Comparison of ENCODE assay signal across 1 cellular context in the genomic region with DNA sequence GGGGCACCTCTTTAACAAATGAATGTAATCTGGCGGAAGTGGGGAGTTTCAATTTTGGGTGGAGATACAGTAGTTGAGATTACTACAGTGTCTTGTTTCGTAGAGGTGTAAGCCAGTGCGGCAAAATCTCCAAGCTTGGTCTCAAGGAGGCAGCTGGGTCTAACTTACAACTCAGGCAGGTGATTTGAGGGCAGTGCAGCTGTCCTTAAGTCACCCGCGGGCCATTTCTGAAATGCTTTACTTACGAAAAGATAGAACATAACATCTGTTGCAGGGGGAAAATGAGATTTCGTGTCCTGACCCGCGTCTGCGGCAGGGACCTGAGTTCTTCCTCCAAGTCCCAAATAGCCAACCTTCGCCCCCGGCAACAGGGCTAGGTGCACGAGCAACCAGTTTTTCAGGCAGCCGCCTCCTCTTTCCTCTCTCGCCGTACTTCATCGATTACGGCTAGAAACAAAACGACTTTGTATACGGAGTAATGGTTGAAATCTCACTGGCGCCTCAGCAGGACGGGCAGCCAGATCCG.
TF ChIP-seq lines count a peak whose summit lies in the region.

No MANE protein-coding gene starts in this region.

TF ChIP-seq in HepG2, 621 proteins besides CTCF, POLR2A, EP300 and RAD21 (continues in another document):
- 0 out of 2 replicates have a peak, but pooled peaks have one; percentile 38 for TF ChIP-seq ZNF572 (CRISPR knock-in tag; IDR thresholded peaks at IDR 0.05)
- no peak for TF ChIP-seq IKZF1 (IDR thresholded peaks at IDR 0.05)
- TF ChIP-seq ELF4 (CRISPR knock-in tag; IDR thresholded peaks at IDR 0.05; ENCODE audit: borderline replicate concordance), result 0 out of 2 replicates have a peak, but pooled peaks have one; percentile 52
- TF ChIP-seq, protein P1, sequence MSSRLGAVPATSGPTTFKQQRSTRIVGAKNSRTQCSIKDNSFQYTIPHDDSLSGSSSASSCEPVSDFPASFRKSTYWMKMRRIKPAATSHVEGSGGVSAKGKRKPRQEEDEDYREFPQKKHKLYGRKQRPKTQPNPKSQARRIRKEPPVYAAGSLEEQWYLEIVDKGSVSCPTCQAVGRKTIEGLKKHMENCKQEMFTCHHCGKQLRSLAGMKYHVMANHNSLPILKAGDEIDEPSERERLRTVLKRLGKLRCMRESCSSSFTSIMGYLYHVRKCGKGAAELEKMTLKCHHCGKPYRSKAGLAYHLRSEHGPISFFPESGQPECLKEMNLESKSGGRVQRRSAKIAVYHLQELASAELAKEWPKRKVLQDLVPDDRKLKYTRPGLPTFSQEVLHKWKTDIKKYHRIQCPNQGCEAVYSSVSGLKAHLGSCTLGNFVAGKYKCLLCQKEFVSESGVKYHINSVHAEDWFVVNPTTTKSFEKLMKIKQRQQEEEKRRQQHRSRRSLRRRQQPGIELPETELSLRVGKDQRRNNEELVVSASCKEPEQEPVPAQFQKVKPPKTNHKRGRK (CRISPR knock-in tag; IDR thresholded peaks at IDR 0.05), result 0 out of 2 replicates have a peak, but pooled peaks have one; percentile 9
- TF ChIP-seq YEATS4 (CRISPR knock-in tag; IDR thresholded peaks at IDR 0.05; ENCODE audit: borderline replicate concordance), result no peak
- no peak for TF ChIP-seq ZNF589 (CRISPR knock-in tag; conservative IDR thresholded peaks at IDR 0.05)
- TF ChIP-seq GATA4 (IDR thresholded peaks at IDR 0.05; ENCODE audit: borderline replicate concordance, low read depth), result no peak
- TF ChIP-seq ZNF672 (CRISPR knock-in tag; IDR thresholded peaks at IDR 0.05), result no peak
- TF ChIP-seq KAT2B (IDR thresholded peaks at IDR 0.05; ENCODE audit: borderline replicate concordance, low read depth, low read length), result no peak
- no peak for TF ChIP-seq SMARCC2 (IDR thresholded peaks at IDR 0.05)
- 0 out of 2 replicates have a peak, but pooled peaks have one; percentile 15 for TF ChIP-seq ZNF552 (CRISPR knock-in tag; IDR thresholded peaks at IDR 0.05; ENCODE audit: borderline replicate concordance)
- no peak for TF ChIP-seq ZNF234 (CRISPR knock-in tag; conservative IDR thresholded peaks at IDR 0.05)
- no peak for TF ChIP-seq KDM3A (CRISPR knock-in tag; IDR thresholded peaks at IDR 0.05; ENCODE audit: low read depth)
- TF ChIP-seq ZFP1 (CRISPR knock-in tag; IDR thresholded peaks at IDR 0.05), result no peak
- TF ChIP-seq ZNF607 (CRISPR knock-in tag; IDR thresholded peaks at IDR 0.05; ENCODE audit: borderline replicate concordance), result no peak
- TF ChIP-seq ZNF616 (CRISPR knock-in tag; IDR thresholded peaks at IDR 0.05; ENCODE audit: low read depth), result no peak
- TF ChIP-seq, protein P2, sequence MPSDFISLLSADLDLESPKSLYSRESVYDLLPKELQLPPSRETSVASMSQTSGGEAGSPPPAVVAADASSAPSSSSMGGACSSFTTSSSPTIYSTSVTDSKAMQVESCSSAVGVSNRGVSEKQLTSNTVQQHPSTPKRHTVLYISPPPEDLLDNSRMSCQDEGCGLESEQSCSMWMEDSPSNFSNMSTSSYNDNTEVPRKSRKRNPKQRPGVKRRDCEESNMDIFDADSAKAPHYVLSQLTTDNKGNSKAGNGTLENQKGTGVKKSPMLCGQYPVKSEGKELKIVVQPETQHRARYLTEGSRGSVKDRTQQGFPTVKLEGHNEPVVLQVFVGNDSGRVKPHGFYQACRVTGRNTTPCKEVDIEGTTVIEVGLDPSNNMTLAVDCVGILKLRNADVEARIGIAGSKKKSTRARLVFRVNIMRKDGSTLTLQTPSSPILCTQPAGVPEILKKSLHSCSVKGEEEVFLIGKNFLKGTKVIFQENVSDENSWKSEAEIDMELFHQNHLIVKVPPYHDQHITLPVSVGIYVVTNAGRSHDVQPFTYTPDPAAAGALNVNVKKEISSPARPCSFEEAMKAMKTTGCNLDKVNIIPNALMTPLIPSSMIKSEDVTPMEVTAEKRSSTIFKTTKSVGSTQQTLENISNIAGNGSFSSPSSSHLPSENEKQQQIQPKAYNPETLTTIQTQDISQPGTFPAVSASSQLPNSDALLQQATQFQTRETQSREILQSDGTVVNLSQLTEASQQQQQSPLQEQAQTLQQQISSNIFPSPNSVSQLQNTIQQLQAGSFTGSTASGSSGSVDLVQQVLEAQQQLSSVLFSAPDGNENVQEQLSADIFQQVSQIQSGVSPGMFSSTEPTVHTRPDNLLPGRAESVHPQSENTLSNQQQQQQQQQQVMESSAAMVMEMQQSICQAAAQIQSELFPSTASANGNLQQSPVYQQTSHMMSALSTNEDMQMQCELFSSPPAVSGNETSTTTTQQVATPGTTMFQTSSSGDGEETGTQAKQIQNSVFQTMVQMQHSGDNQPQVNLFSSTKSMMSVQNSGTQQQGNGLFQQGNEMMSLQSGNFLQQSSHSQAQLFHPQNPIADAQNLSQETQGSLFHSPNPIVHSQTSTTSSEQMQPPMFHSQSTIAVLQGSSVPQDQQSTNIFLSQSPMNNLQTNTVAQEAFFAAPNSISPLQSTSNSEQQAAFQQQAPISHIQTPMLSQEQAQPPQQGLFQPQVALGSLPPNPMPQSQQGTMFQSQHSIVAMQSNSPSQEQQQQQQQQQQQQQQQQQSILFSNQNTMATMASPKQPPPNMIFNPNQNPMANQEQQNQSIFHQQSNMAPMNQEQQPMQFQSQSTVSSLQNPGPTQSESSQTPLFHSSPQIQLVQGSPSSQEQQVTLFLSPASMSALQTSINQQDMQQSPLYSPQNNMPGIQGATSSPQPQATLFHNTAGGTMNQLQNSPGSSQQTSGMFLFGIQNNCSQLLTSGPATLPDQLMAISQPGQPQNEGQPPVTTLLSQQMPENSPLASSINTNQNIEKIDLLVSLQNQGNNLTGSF (CRISPR knock-in tag; IDR thresholded peaks at IDR 0.05), result peak; percentile 60
- TF ChIP-seq NONO (IDR thresholded peaks at IDR 0.05), result no peak
- TF ChIP-seq NONO (CRISPR knock-in tag; conservative IDR thresholded peaks at IDR 0.05), result no peak
- TF ChIP-seq SRY (CRISPR knock-in tag; IDR thresholded peaks at IDR 0.05), result no peak
- TF ChIP-seq DNMT1 (CRISPR knock-in tag; IDR thresholded peaks at IDR 0.05), result no peak
- peak; percentile 8; the same call in 1 of the 2 replicates for TF ChIP-seq MTF2 (CRISPR knock-in tag; IDR thresholded peaks at IDR 0.05; ENCODE audit: borderline replicate concordance)
- TF ChIP-seq, protein P3, sequence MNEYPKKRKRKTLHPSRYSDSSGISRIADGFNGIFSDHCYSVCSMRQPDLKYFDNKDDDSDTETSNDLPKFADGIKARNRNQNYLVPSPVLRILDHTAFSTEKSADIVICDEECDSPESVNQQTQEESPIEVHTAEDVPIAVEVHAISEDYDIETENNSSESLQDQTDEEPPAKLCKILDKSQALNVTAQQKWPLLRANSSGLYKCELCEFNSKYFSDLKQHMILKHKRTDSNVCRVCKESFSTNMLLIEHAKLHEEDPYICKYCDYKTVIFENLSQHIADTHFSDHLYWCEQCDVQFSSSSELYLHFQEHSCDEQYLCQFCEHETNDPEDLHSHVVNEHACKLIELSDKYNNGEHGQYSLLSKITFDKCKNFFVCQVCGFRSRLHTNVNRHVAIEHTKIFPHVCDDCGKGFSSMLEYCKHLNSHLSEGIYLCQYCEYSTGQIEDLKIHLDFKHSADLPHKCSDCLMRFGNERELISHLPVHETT (CRISPR knock-in tag; conservative IDR thresholded peaks at IDR 0.05), result no peak
- TF ChIP-seq, protein P4, sequence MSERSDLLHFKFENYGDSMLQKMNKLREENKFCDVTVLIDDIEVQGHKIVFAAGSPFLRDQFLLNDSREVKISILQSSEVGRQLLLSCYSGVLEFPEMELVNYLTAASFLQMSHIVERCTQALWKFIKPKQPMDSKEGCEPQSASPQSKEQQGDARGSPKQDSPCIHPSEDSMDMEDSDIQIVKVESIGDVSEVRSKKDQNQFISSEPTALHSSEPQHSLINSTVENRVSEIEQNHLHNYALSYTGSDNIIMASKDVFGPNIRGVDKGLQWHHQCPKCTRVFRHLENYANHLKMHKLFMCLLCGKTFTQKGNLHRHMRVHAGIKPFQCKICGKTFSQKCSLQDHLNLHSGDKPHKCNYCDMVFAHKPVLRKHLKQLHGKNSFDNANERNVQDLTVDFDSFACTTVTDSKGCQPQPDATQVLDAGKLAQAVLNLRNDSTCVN (CRISPR knock-in tag; IDR thresholded peaks at IDR 0.05; ENCODE audit: borderline replicate concordance), result no peak
- no peak for TF ChIP-seq PCBP2 (optimal IDR thresholded peaks at IDR 0.05; ENCODE audit: low read depth, low read length, poor library complexity, severe bottlenecking)
- TF ChIP-seq PHF5A (CRISPR knock-in tag; IDR thresholded peaks at IDR 0.05; ENCODE audit: low read depth, unreplicated experiment), result no peak
- TF ChIP-seq, protein P5, sequence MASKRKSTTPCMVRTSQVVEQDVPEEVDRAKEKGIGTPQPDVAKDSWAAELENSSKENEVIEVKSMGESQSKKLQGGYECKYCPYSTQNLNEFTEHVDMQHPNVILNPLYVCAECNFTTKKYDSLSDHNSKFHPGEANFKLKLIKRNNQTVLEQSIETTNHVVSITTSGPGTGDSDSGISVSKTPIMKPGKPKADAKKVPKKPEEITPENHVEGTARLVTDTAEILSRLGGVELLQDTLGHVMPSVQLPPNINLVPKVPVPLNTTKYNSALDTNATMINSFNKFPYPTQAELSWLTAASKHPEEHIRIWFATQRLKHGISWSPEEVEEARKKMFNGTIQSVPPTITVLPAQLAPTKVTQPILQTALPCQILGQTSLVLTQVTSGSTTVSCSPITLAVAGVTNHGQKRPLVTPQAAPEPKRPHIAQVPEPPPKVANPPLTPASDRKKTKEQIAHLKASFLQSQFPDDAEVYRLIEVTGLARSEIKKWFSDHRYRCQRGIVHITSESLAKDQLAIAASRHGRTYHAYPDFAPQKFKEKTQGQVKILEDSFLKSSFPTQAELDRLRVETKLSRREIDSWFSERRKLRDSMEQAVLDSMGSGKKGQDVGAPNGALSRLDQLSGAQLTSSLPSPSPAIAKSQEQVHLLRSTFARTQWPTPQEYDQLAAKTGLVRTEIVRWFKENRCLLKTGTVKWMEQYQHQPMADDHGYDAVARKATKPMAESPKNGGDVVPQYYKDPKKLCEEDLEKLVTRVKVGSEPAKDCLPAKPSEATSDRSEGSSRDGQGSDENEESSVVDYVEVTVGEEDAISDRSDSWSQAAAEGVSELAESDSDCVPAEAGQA (IDR thresholded peaks at IDR 0.05; ENCODE audit: low read depth), result no peak
- TF ChIP-seq, protein P5 (CRISPR knock-in tag; IDR thresholded peaks at IDR 0.05; ENCODE audit: borderline replicate concordance), result no peak; the same call in 1 of the 2 replicates
- TF ChIP-seq RNF2 (conservative IDR thresholded peaks at IDR 0.05; ENCODE audit: low read depth), result no peak
- TF ChIP-seq MTA3 (CRISPR knock-in tag; IDR thresholded peaks at IDR 0.05), result no peak
- TF ChIP-seq, protein P6, sequence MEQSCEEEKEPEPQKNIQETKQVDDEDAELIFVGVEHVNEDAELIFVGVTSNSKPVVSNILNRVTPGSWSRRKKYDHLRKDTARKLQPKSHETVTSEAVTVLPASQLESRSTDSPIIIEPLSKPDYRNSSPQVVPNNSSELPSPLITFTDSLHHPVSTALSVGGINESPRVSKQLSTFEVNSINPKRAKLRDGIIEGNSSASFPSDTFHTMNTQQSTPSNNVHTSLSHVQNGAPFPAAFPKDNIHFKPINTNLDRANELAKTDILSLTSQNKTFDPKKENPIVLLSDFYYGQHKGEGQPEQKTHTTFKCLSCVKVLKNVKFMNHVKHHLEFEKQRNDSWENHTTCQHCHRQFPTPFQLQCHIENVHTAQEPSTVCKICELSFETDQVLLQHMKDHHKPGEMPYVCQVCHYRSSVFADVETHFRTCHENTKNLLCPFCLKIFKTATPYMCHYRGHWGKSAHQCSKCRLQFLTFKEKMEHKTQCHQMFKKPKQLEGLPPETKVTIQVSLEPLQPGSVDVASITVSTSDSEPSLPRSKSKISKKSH (CRISPR knock-in tag; IDR thresholded peaks at IDR 0.05; ENCODE audit: borderline replicate concordance), result no peak
- no peak for TF ChIP-seq ZNF879 (CRISPR knock-in tag; IDR thresholded peaks at IDR 0.05)
- 0 out of 2 replicates have a peak, but pooled peaks have one; percentile 20 for TF ChIP-seq BRCA1 (CRISPR knock-in tag; IDR thresholded peaks at IDR 0.05)
- TF ChIP-seq ZNF468 (CRISPR knock-in tag; IDR thresholded peaks at IDR 0.05), result no peak
- no peak for TF ChIP-seq TMF1 (CRISPR knock-in tag; IDR thresholded peaks at IDR 0.05; ENCODE audit: low read depth)
- no peak for TF ChIP-seq ARNT (IDR thresholded peaks at IDR 0.05)
- TF ChIP-seq ZSCAN29 (CRISPR knock-in tag; conservative IDR thresholded peaks at IDR 0.05), result no peak
- no peak; the same call in 1 of the 2 replicates for TF ChIP-seq MEF2D (CRISPR knock-in tag; IDR thresholded peaks at IDR 0.05)
- TF ChIP-seq ZNF564 (CRISPR knock-in tag; IDR thresholded peaks at IDR 0.05), result no peak
- no peak for TF ChIP-seq JUNB (CRISPR knock-in tag; IDR thresholded peaks at IDR 0.05; ENCODE audit: borderline replicate concordance)
- peak; percentile 61; the same call in 1 of the 2 replicates for TF ChIP-seq ONECUT2 (CRISPR knock-in tag; IDR thresholded peaks at IDR 0.05)
- peak; percentile 3 for TF ChIP-seq MED8 (CRISPR knock-in tag; IDR thresholded peaks at IDR 0.05; ENCODE audit: insufficient replicate concordance)
